23 cellular contexts compared by ENCODE assay signal in the genomic region with DNA sequence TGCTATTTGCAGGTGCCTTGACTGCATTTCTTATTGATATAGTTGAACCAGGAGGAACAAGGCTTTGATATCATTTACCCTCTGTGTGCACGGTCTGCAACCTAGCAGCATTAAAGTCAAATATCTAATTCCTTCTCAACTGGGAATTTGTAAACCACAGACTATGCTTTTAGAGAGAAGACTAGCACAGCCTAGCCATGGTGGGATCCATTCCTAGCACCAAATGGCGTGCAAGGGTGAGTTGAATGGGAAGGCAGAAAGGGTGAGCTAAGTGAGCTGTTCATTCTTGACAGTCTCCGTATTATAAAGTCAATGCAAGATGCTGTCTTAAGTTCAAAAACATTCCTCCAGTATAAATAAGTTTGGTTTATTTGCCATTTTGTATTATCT. TPM values are rescaled to one million over a fixed set of nuclear protein-coding genes. Genes with fewer than 3 reads are reported as not detected.
"Had no signal": no experiment of that assay in that cellular context is flagged by ENCODE, and none has a peak within 500 bp of the region (broad histone marks: within the 10 kb centered on the region; RNA-seq: fewer than 3 reads in every experiment).

No MANE protein-coding gene starts in this region.

- ATAC-seq: activated CD8-positive, alpha-beta memory T cell treated with anti-CD3 and anti-CD28 coated beads, Interleukin-2, amount 10 ng/mL, durations not matched to agents 7 days and 5 days; K562; T-cell had no signal

- FAIRE-seq: K562, TTC549 had no signal

- H3K36me3 ChIP-seq: brain microvascular endothelial cell had no signal

- H3K27ac ChIP-seq: brain microvascular endothelial cell had no signal

- H3K27me3 ChIP-seq: brain microvascular endothelial cell had no signal

- H3K4me3 ChIP-seq: K562 had no signal

- DNase-seq: activated B cell treated with CpG ODN at 0.5 μM for 24 hours; activated CD4-positive, alpha-beta T cell treated with anti-CD3 and anti-CD28 coated beads for 1 hour; activated CD4-positive, alpha-beta T cell treated with anti-CD3 and anti-CD28 coated beads, Interleukin-2, amount 10 ng/mL, durations not matched to agents 24 days and 14 days; activated CD4-positive, alpha-beta T cell treated with anti-CD3 and anti-CD28 coated beads, Interleukin-2, amount 50 U/mL, for 48 hours; activated CD8-positive, alpha-beta memory T cell treated with anti-CD3 and anti-CD28 coated beads, Interleukin-2, amount 10 ng/mL, durations not matched to agents 7 days and 5 days; activated effector memory CD4-positive, alpha-beta T cell treated with Interleukin-2 at 50 U/mL for 16 hours; activated naive CD4-positive, alpha-beta T cell; activated T-cell treated with anti-CD3 and anti-CD28 coated beads, Interleukin-2, amount 50 U/mL, for 24 hours; brain microvascular endothelial cell; Karpas-422; MM.1S; NCI-H1105; NCI-H1436; NCI-H1694 treated with DMSO at 0.1 percent for 48 hours; NCI-H2081; NCI-H510A treated with DMSO at 0.1 percent for 48 hours; SHP77 treated with DMSO at 0.1 percent for 48 hours; T-cell; T-helper 2 cell; T1000 had no signal

RNA-seq across cellular contexts. Expression of gene ZNF365, which starts 2.9 kb away (rescaled TPM):
- total RNA-seq: activated B cell treated with CpG ODN at 0.5 μM for 24 hours; activated CD4-positive, alpha-beta T cell treated with anti-CD3 and anti-CD28 coated beads, Interleukin-2, amount 10 ng/mL, durations not matched to agents 24 days and 14 days; activated CD8-positive, alpha-beta memory T cell treated with anti-CD3 and anti-CD28 coated beads, Interleukin-2, amount 10 ng/mL, durations not matched to agents 7 days and 5 days; activated T-helper 1 cell treated with anti-CD3 and anti-CD28 coated beads, Interleukin-12 subunit alpha, Interleukin-12 subunit beta, Interleukin-2, Interleukin-4 antibody, amounts not matched to agents 30 ng/mL and 10 ng/mL and 1 ng/mL, durations not matched to agents 14 hours and 24 hours and 36 hours had no signal
